ENCODE assay signal across 1 cellular context in genomic region chr6:87561012-87561411, GRCh38.
TF ChIP-seq lines count a peak whose summit lies in the region.

No MANE protein-coding gene starts in this region.

TF ChIP-seq in SK-N-SH treated with all-trans-retinoic acid at 6 μM for 48 hours, 23 proteins besides CTCF, POLR2A, EP300 and RAD21 (continued from another document):
- TF ChIP-seq CSRNP3 (CRISPR knock-in tag; IDR thresholded peaks at IDR 0.05) (no peak), TOX (CRISPR knock-in tag; IDR thresholded peaks at IDR 0.05; ENCODE audit: borderline replicate concordance) (no peak), ZNF565 (CRISPR knock-in tag; conservative IDR thresholded peaks at IDR 0.05; ENCODE audit: low read depth) (no peak), SNAI2 (CRISPR knock-in tag; IDR thresholded peaks at IDR 0.05) (no peak), ZC3H10 (CRISPR knock-in tag; IDR thresholded peaks at IDR 0.05) (no peak), CSDC2 (CRISPR knock-in tag; IDR thresholded peaks at IDR 0.05) (no peak), PATZ1 (CRISPR knock-in tag; IDR thresholded peaks at IDR 0.05; ENCODE audit: borderline replicate concordance) (no peak), ZFP30 (CRISPR knock-in tag; IDR thresholded peaks at IDR 0.05) (no peak)
